Comparison of ENCODE assay signal across 17 cellular contexts in genomic region chr6:38172739-38173415, GRCh38.
"Had no signal": no experiment of that assay in that cellular context is flagged by ENCODE, and none has a peak within 500 bp of the region (broad histone marks: within the 10 kb centered on the region; RNA-seq: fewer than 3 reads in every experiment).

No MANE protein-coding gene starts in this region.

- ATAC-seq: activated CD4-positive, alpha-beta T cell treated with anti-CD3 and anti-CD28 coated beads for 36 hours; activated T-cell treated with anti-CD3 and anti-CD28 coated beads, Interleukin-2, amount 50 U/mL, for 4 hours; body of pancreas; SK-N-SH treated with all-trans-retinoic acid at 6 μM for 48 hours had no signal

- H3K27me3 ChIP-seq: body of pancreas, neutrophil, sigmoid colon had no signal

- H3K27ac Mint-ChIP-seq: activated CD4-positive, alpha-beta memory T cell treated with anti-CD3 and anti-CD28 coated beads, Interleukin-2, amount 10 ng/mL, durations not matched to agents 7 days and 5 days; activated CD4-positive, alpha-beta T cell treated with anti-CD3 and anti-CD28 coated beads for 36 hours; activated naive CD8-positive, alpha-beta T cell treated with anti-CD3 and anti-CD28 coated beads for 36 hours had no signal

- H3K9me3 Mint-ChIP-seq: activated CD4-positive, alpha-beta memory T cell treated with anti-CD3 and anti-CD28 coated beads, Interleukin-2, amount 10 ng/mL, durations not matched to agents 7 days and 5 days; activated naive CD8-positive, alpha-beta T cell treated with anti-CD3 and anti-CD28 coated beads for 36 hours; activated T-cell treated with anti-CD3 and anti-CD28 coated beads, Interleukin-2, amount 50 U/mL, for 4 hours; central memory CD8-positive, alpha-beta T cell; naive B cell had no signal

- H3K27me3 Mint-ChIP-seq: activated CD4-positive, alpha-beta memory T cell treated with anti-CD3 and anti-CD28 coated beads, Interleukin-2, amount 10 ng/mL, durations not matched to agents 7 days and 5 days; activated CD4-positive, alpha-beta T cell treated with anti-CD3 and anti-CD28 coated beads for 36 hours; activated naive CD8-positive, alpha-beta T cell treated with anti-CD3 and anti-CD28 coated beads for 36 hours; central memory CD8-positive, alpha-beta T cell; naive B cell had no signal

- DNase-seq: activated CD4-positive, alpha-beta memory T cell treated with anti-CD3 and anti-CD28 coated beads, Interleukin-2, amount 10 ng/mL, durations not matched to agents 7 days and 5 days; activated CD4-positive, alpha-beta T cell treated with anti-CD3 and anti-CD28 coated beads for 36 hours; activated gamma-delta T cell; activated naive CD8-positive, alpha-beta T cell treated with anti-CD3 and anti-CD28 coated beads for 36 hours; activated T-cell treated with anti-CD3 and anti-CD28 coated beads, Interleukin-2, amount 50 U/mL, for 4 hours; amygdala; body of pancreas; cortex of kidney; effector CD8-positive, alpha-beta T cell; naive B cell; sigmoid colon; stimulated activated CD4-positive, alpha-beta T cell treated with anti-CD3 and anti-CD28 coated beads, Interleukin-2, amount 100 ng/mL, for 24 hours; T-helper 1 cell; WERI-Rb-1 had no signal

- H3K36me3 ChIP-seq: sigmoid colon had no signal

- H3K4me1 Mint-ChIP-seq: activated CD4-positive, alpha-beta memory T cell treated with anti-CD3 and anti-CD28 coated beads, Interleukin-2, amount 10 ng/mL, durations not matched to agents 7 days and 5 days; activated naive CD8-positive, alpha-beta T cell treated with anti-CD3 and anti-CD28 coated beads for 36 hours had no signal

- H3K27ac ChIP-seq: body of pancreas, neutrophil, sigmoid colon, WERI-Rb-1 had no signal

- H3K4me3 ChIP-seq: body of pancreas, sigmoid colon had no signal

- H3K4me3 Mint-ChIP-seq: activated CD4-positive, alpha-beta memory T cell treated with anti-CD3 and anti-CD28 coated beads, Interleukin-2, amount 10 ng/mL, durations not matched to agents 7 days and 5 days; activated CD4-positive, alpha-beta T cell treated with anti-CD3 and anti-CD28 coated beads for 36 hours; activated naive CD8-positive, alpha-beta T cell treated with anti-CD3 and anti-CD28 coated beads for 36 hours; activated T-cell treated with anti-CD3 and anti-CD28 coated beads, Interleukin-2, amount 50 U/mL, for 4 hours; central memory CD8-positive, alpha-beta T cell had no signal

- H3K9me3 ChIP-seq: body of pancreas, neutrophil, sigmoid colon had no signal
